Comparison of ENCODE assay signal across 8 cellular contexts in the genomic region with DNA sequence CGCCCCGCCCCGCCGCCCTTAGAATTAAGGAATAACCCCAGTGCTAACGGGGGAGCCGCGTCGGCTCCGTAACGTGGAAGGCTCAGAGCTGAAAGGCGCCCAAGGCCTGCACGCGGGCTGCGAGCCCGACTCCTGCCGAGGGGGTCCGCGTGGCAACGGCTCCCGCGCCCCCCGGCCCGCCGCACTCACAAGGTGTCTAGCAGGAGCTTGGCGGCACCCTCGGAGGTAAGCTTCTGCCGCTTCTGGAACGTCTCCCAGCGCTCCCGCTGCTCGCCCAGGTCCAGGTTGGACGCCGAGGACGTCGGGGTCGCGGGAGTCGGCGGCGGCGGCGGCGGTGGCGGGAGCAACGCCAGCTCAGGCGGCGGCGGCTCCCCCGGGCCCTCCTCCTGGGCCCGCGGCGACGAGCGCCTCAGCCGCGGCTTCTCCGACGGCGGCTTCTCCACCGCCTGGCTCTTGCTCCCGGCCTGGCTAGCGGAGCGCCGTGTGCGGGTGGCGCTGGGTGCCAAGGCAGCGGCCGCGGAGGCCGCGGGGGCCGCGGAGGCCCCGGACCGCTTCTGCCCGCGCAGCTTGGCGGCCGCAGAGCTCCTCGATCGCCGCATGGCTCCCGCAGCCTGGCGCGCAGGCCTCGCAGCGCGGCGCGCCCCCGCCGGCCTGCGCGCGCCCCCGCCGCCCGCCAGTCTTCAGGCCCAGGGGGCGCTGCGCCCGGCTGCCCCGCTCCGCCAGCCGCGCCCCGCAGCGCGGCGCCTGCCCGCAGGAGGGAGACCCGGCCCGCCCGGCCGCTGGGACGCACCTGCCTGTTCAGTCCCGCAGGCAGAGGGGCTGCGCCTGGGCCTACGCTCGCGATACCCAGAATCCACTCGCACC. TPM values are rescaled to one million over a fixed set of nuclear protein-coding genes. Genes with fewer than 3 reads are reported as not detected.
DNase-seq lines count a peak whose midpoint lies in the region; ATAC-seq and TF ChIP-seq lines count a peak whose summit lies in the region.

Gene CENPV (minus strand): TSS at position 632 of the 864 bp plus-strand sequence. CDS start 33 bp downstream, at position 599.

- peak; percentile 66 for ATAC-seq in HG03521 (IDR thresholded peaks at IDR 0.05; ENCODE audit: unreplicated experiment)
- peak; percentile 57 for ATAC-seq in RWPE2 (ENCODE audit: low read depth)
- peak; percentile 81 for ATAC-seq in gastroesophageal sphincter

- no CpG with 5 or more reads among the region's 121 CpGs for WGBS in gastroesophageal sphincter (ENCODE audit: low coverage in 1 of 2), 2 donors
- 2% methylated on average over 29 to 65 of the region's 121 CpGs for WGBS in tibial nerve, 2 donors

- peak within 1 kb of the TSS; percentile 82 for H3K4me3 Mint-ChIP-seq in osteocyte (ENCODE audit: unreplicated experiment)

- TF ChIP-seq EP300 in gastroesophageal sphincter (IDR thresholded peaks at IDR 0.05) = no peak
- TF ChIP-seq EP300 in tibial nerve (IDR thresholded peaks at IDR 0.05) = no peak

- H3K4me3 ChIP-seq in BE2C (ENCODE audit: low read depth, low read length) (peak within 1 kb of the TSS; percentile 82), RWPE2 (ENCODE audit: severe bottlenecking) (peak within 1 kb of the TSS; percentile 100), gastroesophageal sphincter (peak within 1 kb of the TSS; percentile 81 to 84), tibial nerve (peak within 1 kb of the TSS; percentile 38 to 68 (median 54))

- peak within 1 kb of the TSS; percentile 20 for H3K27ac ChIP-seq in RWPE2 (ENCODE audit: poor library complexity, severe bottlenecking)
- H3K27ac ChIP-seq in gastroesophageal sphincter = peak within 1 kb of the TSS in 3 of 4 donors; percentile 59 to 81 (median 77)
- peak within 1 kb of the TSS in 1 of 4 donors; percentile 77 for H3K27ac ChIP-seq in tibial nerve

- H3K27me3 ChIP-seq in BE2C (no peaks in the 10 kb centered on the region), RWPE2 (ENCODE audit: insufficient read depth, poor library complexity, severe bottlenecking) (no peaks in the 10 kb centered on the region), gastroesophageal sphincter (no peaks in the 10 kb centered on the region), tibial nerve (peaks cover 0 to 33% of the 10 kb centered on the region in 2 donors)

- H3K9me3 ChIP-seq in BE2C = no peaks in the 10 kb centered on the region
- no peaks in the 10 kb centered on the region for H3K9me3 ChIP-seq in RWPE2 (ENCODE audit: severe bottlenecking)
- H3K9me3 ChIP-seq in gastroesophageal sphincter = no peaks in the 10 kb centered on the region
- H3K9me3 ChIP-seq in tibial nerve = no peaks in the 10 kb centered on the region

- peaks cover 6% of the 10 kb centered on the region for H3K27me3 Mint-ChIP-seq in osteocyte (ENCODE audit: unreplicated experiment)

- peak within 1 kb of the TSS; percentile 23 for H3K27ac Mint-ChIP-seq in osteocyte (ENCODE audit: unreplicated experiment)

- H3K9me3 Mint-ChIP-seq in osteocyte (ENCODE audit: unreplicated experiment) = no peaks in the 10 kb centered on the region

- TF ChIP-seq CTCF in BE2C (IDR thresholded peaks at IDR 0.05; ENCODE audit: low read depth, low read length) = no peak
- peak; percentile 78 for TF ChIP-seq CTCF in RWPE2 (IDR thresholded peaks at IDR 0.05; ENCODE audit: poor library complexity, severe bottlenecking)
- TF ChIP-seq CTCF in gastroesophageal sphincter (IDR thresholded peaks at IDR 0.05) = peak in 2 of 4 experiments; percentile 15 to 20
- peak; percentile 32 for TF ChIP-seq CTCF in osteocyte (IDR thresholded peaks at IDR 0.05)
- peak in 1 of 5 experiments; percentile 10 for TF ChIP-seq CTCF in tibial nerve (IDR thresholded peaks at IDR 0.05)

- TF ChIP-seq POLR2A in gastroesophageal sphincter (IDR thresholded peaks at IDR 0.05) = peak in 1 of 2 donors; percentile 38
- TF ChIP-seq POLR2A in tibial nerve (IDR thresholded peaks at IDR 0.05) = no peak

- peaks cover 3% of the 10 kb centered on the region for H3K36me3 Mint-ChIP-seq in osteocyte (ENCODE audit: unreplicated experiment)

- peaks cover 18% of the 10 kb centered on the region for H3K4me1 Mint-ChIP-seq in osteocyte (ENCODE audit: unreplicated experiment)

- H3K4me1 ChIP-seq in BE2C (no peaks in the 10 kb centered on the region), RWPE2 (ENCODE audit: insufficient read depth, poor library complexity, severe bottlenecking) (peaks cover 3% of the 10 kb centered on the region), gastroesophageal sphincter (peaks cover 0 to 20% (median 3%) of the 10 kb centered on the region in 3 donors), tibial nerve (peaks cover 0 to 14% (median 0%) of the 10 kb centered on the region in 4 donors)

- DNase-seq in BE2C (peak; percentile 63), GM19238 (ENCODE audit: insufficient read length, low spot score) (peak; percentile 80), RWPE2 (ENCODE audit: low spot score) (peak; percentile 59), activated gamma-delta T cell (lab: John Stamatoyannopoulos, UW) (peak; percentile 55), osteocyte (ENCODE audit: extremely low spot score, unreplicated experiment) (no peak), tibial nerve (ENCODE audit: low spot score in 2 of 2) (peak in 1 of 2 donors; percentile 28)

- H3K36me3 ChIP-seq in BE2C (peaks cover 16% of the 10 kb centered on the region), RWPE2 (ENCODE audit: low read depth) (peaks cover 13% of the 10 kb centered on the region), gastroesophageal sphincter (peaks cover 0 to 18% of the 10 kb centered on the region in 2 donors), tibial nerve (peaks cover 0 to 18% (median 0%) of the 10 kb centered on the region in 3 donors)

RNA-seq across cellular contexts. Expression of gene CENPV, which starts in this region (rescaled TPM):
- 66.5 TPM for polyA plus RNA-seq in BE2C (2012; ENCODE audit: insufficient read depth, insufficient read length, low read depth)
- total RNA-seq in gastroesophageal sphincter (10 to 100 TPM in 2 of 4 donors, 1 to 10 TPM in 2; 7.3 to 16.4 (median 10.3) TPM), osteocyte (11.3 and 13.2 TPM in 2 replicates), tibial nerve (10 to 100 TPM in 3 of 4 donors, 1 to 10 TPM in 1; 8.5 to 23.1 (median 12.8) TPM)
